In genomic region chr7:95096123-95096395, GRCh38 we compare ENCODE assay signal across 17 cellular contexts.
DNase-seq lines count a peak whose midpoint lies in the region; ATAC-seq and TF ChIP-seq lines count a peak whose summit lies in the region.
"Had no signal": no experiment of that assay in that cellular context is flagged by ENCODE, and none has a peak within 500 bp of the region (broad histone marks: within the 10 kb centered on the region; RNA-seq: fewer than 3 reads in every experiment).

No MANE protein-coding gene starts in this region.

- no peak overlapping the region for H3K4me3 Mint-ChIP-seq in GM23338
- no peak overlapping the region for H3K4me3 Mint-ChIP-seq in stimulated activated naive CD8-positive, alpha-beta T cell treated with anti-CD3 and anti-CD28 coated beads, Interleukin-15, amount 100 ng/mL, for 72 hours
- H3K4me3 Mint-ChIP-seq: CD8-positive, alpha-beta memory T cell had no signal

- no peaks in the 10 kb centered on the region for H3K79me2 ChIP-seq in GM23338 (replicated peaks; ENCODE audit: insufficient read depth)
- H3K79me2 ChIP-seq in smooth muscle cell (ENCODE audit: low read depth): no peaks in the 10 kb centered on the region

- H4K20me1 ChIP-seq in GM23338 (replicated peaks; ENCODE audit: insufficient read depth) (no peaks in the 10 kb centered on the region; the same call in 1 of the 2 replicates), smooth muscle cell (ENCODE audit: low read depth) (no peaks in the 10 kb centered on the region)

- no peak overlapping the region for H2AFZ ChIP-seq in GM23338
- H2AFZ ChIP-seq in smooth muscle cell (ENCODE audit: low read depth): peak overlapping the region; percentile 2

- intact Hi-C loops in dorsolateral prefrontal cortex (cut with DNase I) (no loop called here), lower lobe of right lung (cut with DNase I) (no loop called here)

- H3K4me1 Mint-ChIP-seq in GM23338: peaks cover 26% of the 10 kb centered on the region
- no peaks in the 10 kb centered on the region for H3K4me1 Mint-ChIP-seq in stimulated activated naive CD8-positive, alpha-beta T cell treated with anti-CD3 and anti-CD28 coated beads, Interleukin-15, amount 100 ng/mL, for 72 hours
- H3K4me1 Mint-ChIP-seq: CD8-positive, alpha-beta memory T cell had no signal

- TF ChIP-seq CTCF in GM23338 (conservative IDR thresholded peaks at IDR 0.05; ENCODE audit: low read depth in 2 of 2) (no peak), dorsolateral prefrontal cortex (IDR thresholded peaks at IDR 0.05 in 54 of 56, conservative IDR thresholded peaks at IDR 0.05 in 2 of 56; ENCODE audit: low read depth in 1 of 56, partially characterized antibody in 56 of 56) (no peak), lower lobe of right lung (IDR thresholded peaks at IDR 0.05) (no peak), smooth muscle cell (IDR thresholded peaks at IDR 0.05; ENCODE audit: borderline replicate concordance, insufficient read depth, poor library complexity, severe bottlenecking) (no peak)

- no peak overlapping the region for H3K9ac ChIP-seq in smooth muscle cell (ENCODE audit: low read depth)

- peak overlapping the region; percentile 42; the same call in 1 of the 2 replicates for H3K27ac Mint-ChIP-seq in GM23338
- no peak overlapping the region for H3K27ac Mint-ChIP-seq in stimulated activated naive CD8-positive, alpha-beta T cell treated with anti-CD3 and anti-CD28 coated beads, Interleukin-15, amount 100 ng/mL, for 72 hours
- H3K27ac Mint-ChIP-seq: CD8-positive, alpha-beta memory T cell had no signal

- H3K27me3 ChIP-seq in GM23338 (ENCODE audit: insufficient read depth): no peaks in the 10 kb centered on the region
- no peaks in the 10 kb centered on the region for H3K27me3 ChIP-seq in dorsolateral prefrontal cortex
- no peaks in the 10 kb centered on the region for H3K27me3 ChIP-seq in lower lobe of right lung (ENCODE audit: low read depth)
- no peaks in the 10 kb centered on the region for H3K27me3 ChIP-seq in smooth muscle cell (ENCODE audit: low read depth)

- H3K9me3 ChIP-seq in lower lobe of right lung: no peaks in the 10 kb centered on the region
- H3K9me3 ChIP-seq in smooth muscle cell (replicated peaks; ENCODE audit: low read depth): no peaks in the 10 kb centered on the region

- ATAC-seq in GM23338 (no peak), lower lobe of right lung (peak; percentile 23 to 42), HG02938 (IDR thresholded peaks at IDR 0.05; ENCODE audit: unreplicated experiment) (no peak)
- no peak for ATAC-seq in stimulated activated naive CD8-positive, alpha-beta T cell treated with anti-CD3 and anti-CD28 coated beads, Interleukin-15, amount 100 ng/mL, for 72 hours
- ATAC-seq: K562 had no signal

- no peaks in the 10 kb centered on the region for H3K27me3 Mint-ChIP-seq in GM23338 (ENCODE audit: insufficient read depth, low read depth, poor library complexity)
- no peaks in the 10 kb centered on the region for H3K27me3 Mint-ChIP-seq in stimulated activated naive CD8-positive, alpha-beta T cell treated with anti-CD3 and anti-CD28 coated beads, Interleukin-15, amount 100 ng/mL, for 72 hours
- H3K27me3 Mint-ChIP-seq: CD8-positive, alpha-beta memory T cell had no signal

- H3K4me1 ChIP-seq in GM23338 (ENCODE audit: insufficient read depth) (no peaks in the 10 kb centered on the region), lower lobe of right lung (peaks cover 7% of the 10 kb centered on the region), smooth muscle cell (ENCODE audit: low read depth) (peaks cover 13% of the 10 kb centered on the region)

- no peaks in the 10 kb centered on the region for H3K9me3 Mint-ChIP-seq in GM23338
- H3K9me3 Mint-ChIP-seq in stimulated activated naive CD8-positive, alpha-beta T cell treated with anti-CD3 and anti-CD28 coated beads, Interleukin-15, amount 100 ng/mL, for 72 hours: no peaks in the 10 kb centered on the region

- peaks cover 4% of the 10 kb centered on the region; the same call in 1 of the 3 replicates for H3K36me3 Mint-ChIP-seq in GM23338 (ENCODE audit: low read depth)
- H3K36me3 Mint-ChIP-seq: CD8-positive, alpha-beta memory T cell had no signal

- no peaks in the 10 kb centered on the region for H3K9me2 ChIP-seq in GM23338 (ENCODE audit: insufficient read depth)

- H3K27ac ChIP-seq in GM23338 (ENCODE audit: low read depth) (no peak overlapping the region), dorsolateral prefrontal cortex (peak overlapping the region in 58 of 59 donors; percentile 45 to 96 (median 88)), lower lobe of right lung (no peak overlapping the region), smooth muscle cell (ENCODE audit: low read depth) (peak overlapping the region; percentile 42)

- H3F3A ChIP-seq in GM23338 (replicated peaks; ENCODE audit: low read depth) (no peaks in the 10 kb centered on the region), smooth muscle cell (ENCODE audit: low read depth) (no peaks in the 10 kb centered on the region)

- H3K36me3 ChIP-seq in GM23338 (ENCODE audit: insufficient read depth) (no peaks in the 10 kb centered on the region), lower lobe of right lung (no peaks in the 10 kb centered on the region), smooth muscle cell (ENCODE audit: low read depth) (no peaks in the 10 kb centered on the region)

- H3K4me3 ChIP-seq in GM23338 (no peak overlapping the region), dorsolateral prefrontal cortex (no peak overlapping the region), lower lobe of right lung (no peak overlapping the region), smooth muscle cell (no peak overlapping the region)
- H3K4me3 ChIP-seq: K562 had no signal

- H3K4me2 ChIP-seq in GM23338: no peak overlapping the region
- H3K4me2 ChIP-seq in smooth muscle cell: peak overlapping the region; percentile 49

- no peak for DNase-seq in GM23338 (ENCODE audit: low spot score)
- no peak for DNase-seq in dorsolateral prefrontal cortex
- no peak for DNase-seq in lower lobe of right lung
- no peak for DNase-seq in smooth muscle cell (lab: John Stamatoyannopoulos, UW; ENCODE audit: unreplicated experiment)
- no peak for DNase-seq in DMS53 treated with DMSO at 0.1 percent for 48 hours (lab: John Stamatoyannopoulos, UW; ENCODE audit: unreplicated experiment)
- no peak for DNase-seq in stimulated activated naive CD8-positive, alpha-beta T cell treated with anti-CD3 and anti-CD28 coated beads, Interleukin-15, amount 100 ng/mL, for 72 hours
- DNase-seq in NCI-H526 (lab: John Stamatoyannopoulos, UW): no peak
- DNase-seq: CD8-positive, alpha-beta memory T cell; DMS79; NCI-H1105; NCI-H1694; NCI-H2081 treated with DMSO at 0.1 percent for 48 hours; NCI-H82; OCI-M1; Right ventricle myocardium superior had no signal

TF ChIP-seq in GM23338, 12 proteins besides CTCF, POLR2A, EP300 and RAD21 (continues in another document):
- TF ChIP-seq NANOG (IDR thresholded peaks at IDR 0.05; ENCODE audit: borderline replicate concordance): no peak
- TF ChIP-seq EZH2phosphoT487 (IDR thresholded peaks at IDR 0.05; ENCODE audit: unreplicated experiment): no peak

Comparison
In these comparisons a context has a peak if more than half of its experiments do, and no peak if none do; other contexts are left out.
1. ATAC-seq: peak in lower lobe of right lung (2 of 2); none in GM23338 (single experiment), stimulated activated naive CD8-positive, alpha-beta T cell treated with anti-CD3 and anti-CD28 coated beads, Interleukin-15, amount 100 ng/mL, for 72 hours (single experiment) and HG02938 (single experiment).
2. H3K27ac ChIP-seq: peak in dorsolateral prefrontal cortex (58 of 59) and smooth muscle cell (single experiment); none in GM23338 (single experiment) and lower lobe of right lung (single experiment).